8 cellular contexts compared by ENCODE assay signal in genomic region chr1:9909222-9910046, GRCh38. TPM values are rescaled to one million over a fixed set of nuclear protein-coding genes. Genes with fewer than 3 reads are reported as not detected.
DNase-seq lines count a peak whose midpoint lies in the region; ATAC-seq and TF ChIP-seq lines count a peak whose summit lies in the region.

No MANE protein-coding gene starts in this region.

- no peak overlapping the region for H3K27ac ChIP-seq in Karpas-422 (ENCODE audit: low read length)

- H3K9me3 Mint-ChIP-seq in activated T-cell treated with anti-CD3 and anti-CD28 coated beads, Interleukin-2, amount 50 U/mL, for 24 hours, result no peaks in the 10 kb centered on the region

- peaks cover 43% of the 10 kb centered on the region for H3K4me1 Mint-ChIP-seq in activated T-cell treated with anti-CD3 and anti-CD28 coated beads, Interleukin-2, amount 50 U/mL, for 24 hours (ENCODE audit: low read depth)

- no peaks in the 10 kb centered on the region for H4K20me1 ChIP-seq in Karpas-422 (ENCODE audit: insufficient read depth, low read depth, low read length)

- H3K9me2 ChIP-seq in Karpas-422 (replicated peaks; ENCODE audit: insufficient read depth, low read length), result no peaks in the 10 kb centered on the region

- intact Hi-C loops in posterior vena cava (cut with DNase I), result no loop called here

- no peaks in the 10 kb centered on the region for H3K36me3 ChIP-seq in Karpas-422 (ENCODE audit: insufficient read depth, low read length)

- peak overlapping the region; percentile 76 for H3K4me2 ChIP-seq in Karpas-422 (ENCODE audit: low read depth, low read length, poor library complexity, severe bottlenecking)

- no peak for ATAC-seq in HG02610 (IDR thresholded peaks at IDR 0.05; ENCODE audit: unreplicated experiment)

- H3K4me3 Mint-ChIP-seq in activated T-cell treated with anti-CD3 and anti-CD28 coated beads, Interleukin-2, amount 50 U/mL, for 24 hours, result peak overlapping the region; percentile 90

- H2AFZ ChIP-seq in Karpas-422 (ENCODE audit: low read length), result peak overlapping the region; percentile 81

- no peak for TF ChIP-seq CTCF in foreskin fibroblast (IDR thresholded peaks at IDR 0.05; ENCODE audit: low read depth, low read length)

- peaks cover 6% of the 10 kb centered on the region for H3K36me3 Mint-ChIP-seq in activated T-cell treated with anti-CD3 and anti-CD28 coated beads, Interleukin-2, amount 50 U/mL, for 24 hours (ENCODE audit: low read depth)

- H3K9ac ChIP-seq in Karpas-422 (ENCODE audit: low read length), result peak overlapping the region; percentile 77

- H3K9me3 ChIP-seq in Karpas-422 (ENCODE audit: low read length), result no peaks in the 10 kb centered on the region

- peak overlapping the region; percentile 87 for H3K27ac Mint-ChIP-seq in activated T-cell treated with anti-CD3 and anti-CD28 coated beads, Interleukin-2, amount 50 U/mL, for 24 hours

- DNase-seq in activated T-cell treated with anti-CD3 and anti-CD28 coated beads for 1 hour (ENCODE audit: low read depth) (peak; percentile 2), Karpas-422 (peak; percentile 52), foreskin fibroblast (no peak), posterior vena cava (ENCODE audit: low spot score) (peak; percentile 83)
- DNase-seq in activated T-cell treated with anti-CD3 and anti-CD28 coated beads, Interleukin-2, amount 50 U/mL, for 1 hour, result no peak
- DNase-seq in activated T-cell treated with anti-CD3 and anti-CD28 coated beads, Interleukin-2, amount 50 U/mL, for 24 hours, result peak; percentile 62
- DNase-seq in NK-92 treated with Interleukin-12 subunit alpha and Interleukin-12 subunit beta, amount 100 ng/mL, for 24 hours (lab: John Stamatoyannopoulos, UW), result no peak

- H3K27me3 ChIP-seq in Karpas-422 (ENCODE audit: low read length), result no peaks in the 10 kb centered on the region

- H3K4me1 ChIP-seq in Karpas-422 (ENCODE audit: low read length), result peaks cover 19% of the 10 kb centered on the region

- no peaks in the 10 kb centered on the region for H3K27me3 Mint-ChIP-seq in activated T-cell treated with anti-CD3 and anti-CD28 coated beads, Interleukin-2, amount 50 U/mL, for 24 hours

- H3K79me2 ChIP-seq in Karpas-422 (ENCODE audit: low read length), result no peaks in the 10 kb centered on the region

- H3K4me3 ChIP-seq in Karpas-422 (ENCODE audit: low read length), result peak overlapping the region; percentile 88
- peak overlapping the region; percentile 68 to 73 for H3K4me3 ChIP-seq in foreskin fibroblast (ENCODE audit: low read depth in 1 of 2, low read length in 2 of 2)

RNA-seq across cellular contexts. Expression of gene CTNNBIP1, which starts 0.6 kb away (rescaled TPM):
- total RNA-seq in Karpas-422 (2014; rRNA removed; shearing (Covaris generic); ENCODE audit: low replicate concordance), result 4.2 and 11.9 TPM in 2 replicates
- 10 to 100 TPM; 13.9 to 18.3 TPM for total RNA-seq in posterior vena cava

RNA-seq across cellular contexts. Expression of gene LZIC, which starts 33.8 kb away (rescaled TPM):
- total RNA-seq in Karpas-422 (2014; rRNA removed; shearing (Covaris generic); ENCODE audit: low replicate concordance), result 28.8 and 32.9 TPM in 2 replicates
- total RNA-seq in posterior vena cava, result 10 to 100 TPM; 31.5 to 34.1 TPM

RNA-seq across cellular contexts. Expression of gene NMNAT1, which starts 33.8 kb away (rescaled TPM):
- total RNA-seq in Karpas-422 (2014; rRNA removed; shearing (Covaris generic); ENCODE audit: low replicate concordance), result 6.8 and 8.1 TPM in 2 replicates
- total RNA-seq in posterior vena cava, result 1 to 10 TPM; 7.5 to 7.8 TPM

Comparison
In these comparisons a context has a peak if more than half of its experiments do, and no peak if none do; other contexts are left out.
1. DNase-seq: peak in activated T-cell treated with anti-CD3 and anti-CD28 coated beads for 1 hour (single experiment), Karpas-422 (single experiment), activated T-cell treated with anti-CD3 and anti-CD28 coated beads, Interleukin-2, amount 50 U/mL, for 24 hours (single experiment) and posterior vena cava (single experiment); none in activated T-cell treated with anti-CD3 and anti-CD28 coated beads, Interleukin-2, amount 50 U/mL, for 1 hour (single experiment), foreskin fibroblast (0 of 2) and NK-92 treated with Interleukin-12 subunit alpha and Interleukin-12 subunit beta, amount 100 ng/mL, for 24 hours (single experiment).